10 cellular contexts compared by ENCODE assay signal in the genomic region with DNA sequence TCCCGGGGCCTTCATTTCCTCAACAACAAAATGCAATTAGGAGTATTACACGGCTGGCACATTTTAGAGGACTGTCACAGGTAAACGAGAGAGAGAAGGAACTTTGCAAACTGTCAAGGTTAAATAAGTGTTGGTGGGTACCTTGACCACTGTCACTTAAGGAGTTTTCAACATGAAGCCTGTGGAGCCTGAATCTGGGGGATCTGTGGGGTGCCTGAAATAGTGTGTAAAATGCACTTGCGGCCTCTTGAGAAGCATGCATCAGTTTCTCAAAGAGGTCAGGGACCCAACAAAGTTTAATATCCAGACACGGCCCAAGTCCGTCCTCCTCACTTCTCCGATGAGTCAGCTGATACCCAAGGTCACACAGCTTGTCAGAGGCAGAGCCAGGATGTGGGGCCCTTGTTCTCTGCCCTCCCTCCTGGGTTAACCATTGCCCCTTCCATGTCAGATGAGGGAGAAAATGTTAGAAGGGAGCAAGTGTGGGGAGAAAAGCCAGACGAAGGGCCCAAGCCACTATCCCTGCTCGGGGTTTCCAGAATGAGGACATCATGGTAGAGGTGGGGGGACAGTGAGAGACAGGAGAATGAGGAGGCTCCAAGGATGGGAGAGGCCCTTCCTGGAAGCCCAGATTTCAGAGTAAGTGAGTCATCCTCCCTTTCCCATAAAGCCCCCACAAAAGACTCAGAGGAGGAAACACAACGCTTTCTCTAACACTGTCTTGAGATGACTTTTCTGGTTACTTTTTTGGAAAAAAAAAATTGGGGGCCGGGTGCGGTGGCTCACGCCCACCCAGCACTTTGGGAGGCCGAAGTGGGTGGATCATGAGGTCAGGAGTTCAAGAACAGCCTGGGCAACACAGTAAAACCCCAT. TPM values are rescaled to one million over a fixed set of nuclear protein-coding genes. Genes with fewer than 3 reads are reported as not detected.
DNase-seq lines count a peak whose midpoint lies in the region; ATAC-seq and TF ChIP-seq lines count a peak whose summit lies in the region.
"Had no signal": no experiment of that assay in that cellular context is flagged by ENCODE, and none has a peak within 500 bp of the region (broad histone marks: within the 10 kb centered on the region; RNA-seq: fewer than 3 reads in every experiment).

No MANE protein-coding gene starts in this region.

- DNase-seq in Daoy (ENCODE audit: low read depth) (peak; percentile 74), RWPE1 (ENCODE audit: low spot score) (peak; percentile 44), epithelial cell of prostate (ENCODE audit: low read depth, low spot score) (no peak), sciatic nerve (ENCODE audit: low spot score) (no peak), GM19240 (ENCODE audit: insufficient read length, low spot score) (no peak)
- no peak for DNase-seq in activated effector memory CD4-positive, alpha-beta T cell treated with anti-CD3 and anti-CD28 coated beads, Interleukin-2, amount 50 U/mL, for 16 hours
- DNase-seq: KBM-7 had no signal

- intact Hi-C loops in sciatic nerve (cut with DNase I) = loop anchor here (2.0 kb wide), 1 partner anchor 37 kb away; no protein-coding TSS in a partner anchor

- peak overlapping the region; percentile 98 for H3K27ac ChIP-seq in RWPE1
- peak overlapping the region; percentile 92 for H3K27ac ChIP-seq in epithelial cell of prostate

- CTCF ChIA-PET in RWPE1 (lab: Yijun Ruan, JAX) = interaction anchor here (0.7 kb wide), 1 partner anchor 38 kb away, joined by 4 read pairs; no protein-coding TSS in a partner anchor

- ATAC-seq in sciatic nerve (peak; percentile 39), HG03095 (IDR thresholded peaks at IDR 0.05; ENCODE audit: unreplicated experiment) (no peak)
- ATAC-seq in activated CD4-positive, CD25-positive, alpha-beta regulatory T cell treated with anti-CD3 and anti-CD28 coated beads, Interleukin-2, amount 50 U/mL, for 24 hours = no peak

- POLR2A ChIA-PET in RWPE1 (lab: Yijun Ruan, JAX; ENCODE audit: low non-redundant PET) = no interaction called here

- no peak for TF ChIP-seq CTCF in RWPE1 (conservative IDR thresholded peaks at IDR 0.05; ENCODE audit: low read depth)

RNA-seq across cellular contexts. Expression of a gene that starts 42.2 kb away (rescaled TPM):
- not detected in 2 replicates for total RNA-seq in Daoy (2014; rRNA removed; shearing (Covaris generic))
- 2.6 TPM for total RNA-seq in sciatic nerve
- total RNA-seq: G401 had no signal

RNA-seq across cellular contexts. Expression of a gene that starts 49.9 kb away (rescaled TPM):
- 20.6 and 34.1 TPM in 2 replicates for total RNA-seq in Daoy (2014; rRNA removed; shearing (Covaris generic))
- 28.6 TPM for total RNA-seq in sciatic nerve

Comparison
In these comparisons a context has a peak if more than half of its experiments do, and no peak if none do; other contexts are left out.
1. DNase-seq: peak in Daoy (single experiment) and RWPE1 (single experiment); none in epithelial cell of prostate (single experiment), sciatic nerve (single experiment), activated effector memory CD4-positive, alpha-beta T cell treated with anti-CD3 and anti-CD28 coated beads, Interleukin-2, amount 50 U/mL, for 16 hours (single experiment) and GM19240 (single experiment).